2 cellular contexts compared by ENCODE assay signal in the genomic region with DNA sequence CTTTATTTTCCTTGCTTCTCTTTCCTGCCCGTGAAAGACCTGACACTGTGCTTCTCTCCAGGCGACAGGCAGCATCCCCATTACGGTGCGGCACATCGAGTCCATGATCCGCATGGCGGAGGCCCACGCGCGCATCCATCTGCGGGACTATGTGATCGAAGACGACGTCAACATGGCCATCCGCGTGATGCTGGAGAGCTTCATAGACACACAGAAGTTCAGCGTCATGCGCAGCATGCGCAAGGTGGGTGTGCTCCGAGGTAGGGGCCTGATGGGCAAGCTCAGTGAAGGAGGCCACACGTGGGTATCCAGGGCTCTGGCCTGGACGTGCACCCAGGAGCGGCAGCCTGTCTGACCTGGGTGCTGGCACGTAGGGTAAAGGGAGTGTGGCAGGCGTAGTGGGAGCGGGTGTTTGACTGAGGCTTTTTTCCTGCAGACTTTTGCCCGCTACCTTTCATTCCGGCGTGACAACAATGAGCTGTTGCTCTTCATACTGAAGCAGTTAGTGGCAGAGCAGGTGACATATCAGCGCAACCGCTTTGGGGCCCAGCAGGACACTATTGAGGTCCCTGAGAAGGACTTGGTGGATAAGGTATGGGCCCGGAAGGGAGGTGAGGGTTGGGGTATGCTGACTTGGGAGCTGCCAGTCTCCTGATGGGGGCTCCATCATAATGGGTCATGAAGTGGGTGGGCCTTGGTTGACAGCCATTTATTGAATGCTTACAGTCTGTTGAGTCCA.
TF ChIP-seq lines count a peak whose summit lies in the region.

No MANE protein-coding gene starts in this region.

TF ChIP-seq in K562, 482 proteins besides CTCF, POLR2A, EP300 and RAD21:
- no peak for TF ChIP-seq ZNF354B (CRISPR knock-in tag; IDR thresholded peaks at IDR 0.05)
- peak; percentile 45; the same call in 1 of the 2 replicates for TF ChIP-seq RBFOX2 (IDR thresholded peaks at IDR 0.05; ENCODE audit: low read depth, low read length)
- TF ChIP-seq POLR2G (IDR thresholded peaks at IDR 0.05; ENCODE audit: low read depth, low read length) = peak; percentile 51

TF ChIP-seq in SK-N-SH treated with all-trans-retinoic acid at 6 μM for 48 hours, 23 proteins besides CTCF, POLR2A, EP300 and RAD21:
- TF ChIP-seq RARB (CRISPR knock-in tag; IDR thresholded peaks at IDR 0.05) (no peak), OSR1 (CRISPR knock-in tag; IDR thresholded peaks at IDR 0.05) (no peak), ESRRG (CRISPR knock-in tag; IDR thresholded peaks at IDR 0.05) (no peak), ZFP3 (CRISPR knock-in tag; IDR thresholded peaks at IDR 0.05) (no peak), ZFP30 (CRISPR knock-in tag; IDR thresholded peaks at IDR 0.05) (no peak), ISL1 (CRISPR knock-in tag; IDR thresholded peaks at IDR 0.05) (no peak), BACH2 (CRISPR knock-in tag; IDR thresholded peaks at IDR 0.05; ENCODE audit: borderline replicate concordance) (no peak), CSDC2 (CRISPR knock-in tag; IDR thresholded peaks at IDR 0.05) (no peak), ZNF8 (CRISPR knock-in tag; IDR thresholded peaks at IDR 0.05) (no peak), TOX (CRISPR knock-in tag; IDR thresholded peaks at IDR 0.05; ENCODE audit: borderline replicate concordance) (no peak), PPARA (CRISPR knock-in tag; IDR thresholded peaks at IDR 0.05; ENCODE audit: borderline replicate concordance) (no peak), SNAI2 (CRISPR knock-in tag; IDR thresholded peaks at IDR 0.05) (no peak)
- TF ChIP-seq, protein P1, sequence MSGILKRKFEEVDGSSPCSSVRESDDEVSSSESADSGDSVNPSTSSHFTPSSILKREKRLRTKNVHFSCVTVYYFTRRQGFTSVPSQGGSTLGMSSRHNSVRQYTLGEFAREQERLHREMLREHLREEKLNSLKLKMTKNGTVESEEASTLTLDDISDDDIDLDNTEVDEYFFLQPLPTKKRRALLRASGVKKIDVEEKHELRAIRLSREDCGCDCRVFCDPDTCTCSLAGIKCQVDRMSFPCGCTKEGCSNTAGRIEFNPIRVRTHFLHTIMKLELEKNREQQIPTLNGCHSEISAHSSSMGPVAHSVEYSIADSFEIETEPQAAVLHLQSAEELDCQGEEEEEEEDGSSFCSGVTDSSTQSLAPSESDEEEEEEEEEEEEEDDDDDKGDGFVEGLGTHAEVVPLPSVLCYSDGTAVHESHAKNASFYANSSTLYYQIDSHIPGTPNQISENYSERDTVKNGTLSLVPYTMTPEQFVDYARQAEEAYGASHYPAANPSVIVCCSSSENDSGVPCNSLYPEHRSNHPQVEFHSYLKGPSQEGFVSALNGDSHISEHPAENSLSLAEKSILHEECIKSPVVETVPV (CRISPR knock-in tag; IDR thresholded peaks at IDR 0.05) = no peak
- TF ChIP-seq, protein P2, sequence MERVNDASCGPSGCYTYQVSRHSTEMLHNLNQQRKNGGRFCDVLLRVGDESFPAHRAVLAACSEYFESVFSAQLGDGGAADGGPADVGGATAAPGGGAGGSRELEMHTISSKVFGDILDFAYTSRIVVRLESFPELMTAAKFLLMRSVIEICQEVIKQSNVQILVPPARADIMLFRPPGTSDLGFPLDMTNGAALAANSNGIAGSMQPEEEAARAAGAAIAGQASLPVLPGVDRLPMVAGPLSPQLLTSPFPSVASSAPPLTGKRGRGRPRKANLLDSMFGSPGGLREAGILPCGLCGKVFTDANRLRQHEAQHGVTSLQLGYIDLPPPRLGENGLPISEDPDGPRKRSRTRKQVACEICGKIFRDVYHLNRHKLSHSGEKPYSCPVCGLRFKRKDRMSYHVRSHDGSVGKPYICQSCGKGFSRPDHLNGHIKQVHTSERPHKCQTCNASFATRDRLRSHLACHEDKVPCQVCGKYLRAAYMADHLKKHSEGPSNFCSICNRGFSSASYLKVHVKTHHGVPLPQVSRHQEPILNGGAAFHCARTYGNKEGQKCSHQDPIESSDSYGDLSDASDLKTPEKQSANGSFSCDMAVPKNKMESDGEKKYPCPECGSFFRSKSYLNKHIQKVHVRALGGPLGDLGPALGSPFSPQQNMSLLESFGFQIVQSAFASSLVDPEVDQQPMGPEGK (CRISPR knock-in tag; IDR thresholded peaks at IDR 0.05; ENCODE audit: borderline replicate concordance) = no peak
- TF ChIP-seq, protein P3, sequence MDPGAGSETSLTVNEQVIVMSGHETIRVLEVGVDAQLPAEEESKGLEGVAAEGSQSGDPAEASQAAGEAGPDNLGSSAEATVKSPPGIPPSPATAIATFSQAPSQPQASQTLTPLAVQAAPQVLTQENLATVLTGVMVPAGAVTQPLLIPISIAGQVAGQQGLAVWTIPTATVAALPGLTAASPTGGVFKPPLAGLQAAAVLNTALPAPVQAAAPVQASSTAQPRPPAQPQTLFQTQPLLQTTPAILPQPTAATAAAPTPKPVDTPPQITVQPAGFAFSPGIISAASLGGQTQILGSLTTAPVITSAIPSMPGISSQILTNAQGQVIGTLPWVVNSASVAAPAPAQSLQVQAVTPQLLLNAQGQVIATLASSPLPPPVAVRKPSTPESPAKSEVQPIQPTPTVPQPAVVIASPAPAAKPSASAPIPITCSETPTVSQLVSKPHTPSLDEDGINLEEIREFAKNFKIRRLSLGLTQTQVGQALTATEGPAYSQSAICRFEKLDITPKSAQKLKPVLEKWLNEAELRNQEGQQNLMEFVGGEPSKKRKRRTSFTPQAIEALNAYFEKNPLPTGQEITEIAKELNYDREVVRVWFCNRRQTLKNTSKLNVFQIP (CRISPR knock-in tag; IDR thresholded peaks at IDR 0.05; ENCODE audit: borderline replicate concordance, low read depth) = no peak
